In the genomic region with DNA sequence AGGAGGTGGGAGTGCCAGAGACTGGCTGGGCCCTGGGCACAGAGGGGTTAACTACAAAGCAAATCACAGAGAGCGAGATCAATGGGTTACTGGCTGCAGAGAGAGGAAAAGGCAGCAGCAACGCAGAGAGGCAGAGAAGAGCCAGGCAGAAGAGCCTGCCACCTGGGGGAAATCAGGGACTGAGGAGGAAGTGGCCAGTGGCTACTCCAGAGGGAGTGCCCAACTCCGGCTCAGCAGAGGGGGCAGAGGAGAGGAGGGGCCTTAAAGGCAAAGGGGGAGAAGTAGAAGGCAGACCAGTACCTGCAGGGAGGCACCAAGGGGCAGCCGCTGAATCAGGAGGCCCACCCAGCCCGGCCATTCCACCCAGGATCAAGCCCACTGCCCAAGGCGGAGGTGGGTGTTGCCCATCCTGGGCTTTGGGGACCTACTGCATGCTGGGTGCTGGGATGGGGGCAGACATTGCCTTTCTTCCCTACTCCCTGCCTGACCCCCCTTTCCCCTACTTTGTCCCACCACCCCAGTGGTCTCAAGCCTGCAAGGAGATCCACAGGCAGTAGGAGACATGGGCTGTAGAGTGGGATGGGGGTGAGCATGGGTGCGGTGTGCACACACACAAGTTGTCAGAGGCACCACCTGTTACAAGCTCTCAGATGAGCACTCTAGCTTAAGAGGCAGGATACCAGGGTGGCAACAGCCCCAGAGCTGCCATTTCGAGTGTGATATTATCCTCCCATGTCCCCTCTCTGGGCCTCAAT, we compare ENCODE assay signal across 1 cellular context.
TF ChIP-seq lines count a peak whose summit lies in the region.

No MANE protein-coding gene starts in this region.

TF ChIP-seq in WTC11, 78 proteins besides CTCF, POLR2A, EP300 and RAD21:
- TF ChIP-seq NR3C1 (CRISPR knock-in tag; conservative IDR thresholded peaks at IDR 0.05; ENCODE audit: low read depth): peak; percentile 75; the same call in 1 of the 2 replicates
- 0 out of 2 replicates have a peak, but pooled peaks have one; percentile 31 for TF ChIP-seq SP1 (CRISPR knock-in tag; conservative IDR thresholded peaks at IDR 0.05)
- TF ChIP-seq, protein P1, sequence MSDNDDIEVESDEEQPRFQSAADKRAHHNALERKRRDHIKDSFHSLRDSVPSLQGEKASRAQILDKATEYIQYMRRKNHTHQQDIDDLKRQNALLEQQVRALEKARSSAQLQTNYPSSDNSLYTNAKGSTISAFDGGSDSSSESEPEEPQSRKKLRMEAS (CRISPR knock-in tag; IDR thresholded peaks at IDR 0.05): 0 out of 2 replicates have a peak, but pooled peaks have one; percentile 22
- no peak for TF ChIP-seq ZNF232 (CRISPR knock-in tag; IDR thresholded peaks at IDR 0.05)
